Comparison of ENCODE assay signal across 26 cellular contexts in genomic region chr2:232993231-232993821, GRCh38. TPM values are rescaled to one million over a fixed set of nuclear protein-coding genes. Genes with fewer than 3 reads are reported as not detected.
"Had no signal": no experiment of that assay in that cellular context is flagged by ENCODE, and none has a peak within 500 bp of the region (broad histone marks: within the 10 kb centered on the region; RNA-seq: fewer than 3 reads in every experiment).

No MANE protein-coding gene starts in this region.

- H3K9me3 ChIP-seq: colonic mucosa, lower lobe of right lung, thyroid gland, upper lobe of right lung had no signal

- H2AFZ ChIP-seq: parathyroid adenoma had no signal

- H3K27ac Mint-ChIP-seq: activated naive CD4-positive, alpha-beta T cell treated with anti-CD3 and anti-CD28 coated beads, Interleukin-2, amount 50 U/mL, for 72 hours; activated T-cell treated with anti-CD3 and anti-CD28 coated beads, Interleukin-2, amount 50 U/mL, for 24 hours; activated T-helper 17 cell treated with anti-CD3 and anti-CD28 coated beads, Interleukin-2, amount 50 U/mL, for 72 hours; effector memory CD8-positive, alpha-beta T cell; stimulated activated naive CD8-positive, alpha-beta T cell treated with anti-CD3 and anti-CD28 coated beads, Interleukin-15, Interleukin-2, amounts not matched to agents 100 ng/mL and 50 ng/mL, for 24 hours had no signal

- H3K27me3 ChIP-seq: colonic mucosa, dorsolateral prefrontal cortex, thyroid gland, upper lobe of right lung had no signal

- H3K36me3 Mint-ChIP-seq: activated naive CD4-positive, alpha-beta T cell treated with anti-CD3 and anti-CD28 coated beads, Interleukin-2, amount 50 U/mL, for 72 hours; naive B cell had no signal

- H3K27me3 Mint-ChIP-seq: activated T-cell treated with anti-CD3 and anti-CD28 coated beads, Interleukin-2, amount 50 U/mL, for 24 hours had no signal

- H3K4me1 ChIP-seq: colonic mucosa, lower lobe of right lung, upper lobe of right lung had no signal

- DNase-seq: activated CD8-positive, alpha-beta memory T cell treated with anti-CD3 and anti-CD28 coated beads for 24 hours; activated CD8-positive, alpha-beta memory T cell treated with anti-CD3 and anti-CD28 coated beads, Interleukin-2, amount 50 U/mL, for 4 hours; activated T-cell treated with anti-CD3 and anti-CD28 coated beads, Interleukin-2, amount 50 U/mL, for 24 hours; colonic mucosa; effector memory CD8-positive, alpha-beta T cell; foreskin fibroblast; lower lobe of right lung; mesendoderm; naive B cell; nucleus accumbens; right cardiac atrium; stimulated activated CD4-positive, alpha-beta T cell treated with anti-CD3 and anti-CD28 coated beads, Interleukin-1b, Interleukin-23, amount 100 ng/mL, for 48 hours; substantia nigra; thyroid gland had no signal

- H3K79me2 ChIP-seq: parathyroid adenoma had no signal

- H3K4me3 Mint-ChIP-seq: activated T-cell treated with anti-CD3 and anti-CD28 coated beads, Interleukin-2, amount 50 U/mL, for 24 hours; activated T-helper 17 cell treated with anti-CD3 and anti-CD28 coated beads, Interleukin-2, amount 50 U/mL, for 72 hours; effector memory CD8-positive, alpha-beta T cell; naive B cell; stimulated activated naive CD8-positive, alpha-beta T cell treated with anti-CD3 and anti-CD28 coated beads, Interleukin-15, Interleukin-2, amounts not matched to agents 100 ng/mL and 50 ng/mL, for 24 hours had no signal

- H3K36me3 ChIP-seq: colonic mucosa, lower lobe of right lung, thyroid gland, upper lobe of right lung had no signal

- H3K27ac ChIP-seq: colonic mucosa, dorsolateral prefrontal cortex, lower lobe of right lung, parathyroid adenoma, skin epidermis, thyroid gland, upper lobe of right lung had no signal

- ATAC-seq: activated naive CD4-positive, alpha-beta T cell treated with anti-CD3 and anti-CD28 coated beads, Interleukin-2, amount 50 U/mL, for 72 hours; activated T-helper 17 cell treated with anti-CD3 and anti-CD28 coated beads, Interleukin-2, amount 50 U/mL, for 72 hours; effector memory CD8-positive, alpha-beta T cell; left lobe of liver; lower lobe of right lung; right cardiac atrium; upper lobe of right lung had no signal

- H3K4me1 Mint-ChIP-seq: activated T-helper 17 cell treated with anti-CD3 and anti-CD28 coated beads, Interleukin-2, amount 50 U/mL, for 72 hours had no signal

- H3K9ac ChIP-seq: parathyroid adenoma had no signal

- H3K4me3 ChIP-seq: colonic mucosa, dorsolateral prefrontal cortex, lower lobe of right lung, skin epidermis, thyroid gland, upper lobe of right lung had no signal

RNA-seq across cellular contexts. Expression of gene NGEF, which starts 19.7 kb away (rescaled TPM):
- total RNA-seq: upper lobe of right lung had no signal

RNA-seq across cellular contexts. Expression of gene NEU2, which starts 39.1 kb away (rescaled TPM):
- total RNA-seq: activated naive CD4-positive, alpha-beta T cell treated with anti-CD3 and anti-CD28 coated beads, Interleukin-2, amount 50 U/mL, for 72 hours; activated T-helper 17 cell treated with anti-CD3 and anti-CD28 coated beads, Interleukin-2, amount 50 U/mL, for 72 hours; aorta; colonic mucosa; dorsolateral prefrontal cortex; kidney epithelial cell; left lobe of liver; lower lobe of right lung; mucosa of gallbladder; pulmonary artery endothelial cell; right cardiac atrium; thyroid gland; upper lobe of right lung had no signal
